Comparison of ENCODE assay signal across 8 cellular contexts in the genomic region with DNA sequence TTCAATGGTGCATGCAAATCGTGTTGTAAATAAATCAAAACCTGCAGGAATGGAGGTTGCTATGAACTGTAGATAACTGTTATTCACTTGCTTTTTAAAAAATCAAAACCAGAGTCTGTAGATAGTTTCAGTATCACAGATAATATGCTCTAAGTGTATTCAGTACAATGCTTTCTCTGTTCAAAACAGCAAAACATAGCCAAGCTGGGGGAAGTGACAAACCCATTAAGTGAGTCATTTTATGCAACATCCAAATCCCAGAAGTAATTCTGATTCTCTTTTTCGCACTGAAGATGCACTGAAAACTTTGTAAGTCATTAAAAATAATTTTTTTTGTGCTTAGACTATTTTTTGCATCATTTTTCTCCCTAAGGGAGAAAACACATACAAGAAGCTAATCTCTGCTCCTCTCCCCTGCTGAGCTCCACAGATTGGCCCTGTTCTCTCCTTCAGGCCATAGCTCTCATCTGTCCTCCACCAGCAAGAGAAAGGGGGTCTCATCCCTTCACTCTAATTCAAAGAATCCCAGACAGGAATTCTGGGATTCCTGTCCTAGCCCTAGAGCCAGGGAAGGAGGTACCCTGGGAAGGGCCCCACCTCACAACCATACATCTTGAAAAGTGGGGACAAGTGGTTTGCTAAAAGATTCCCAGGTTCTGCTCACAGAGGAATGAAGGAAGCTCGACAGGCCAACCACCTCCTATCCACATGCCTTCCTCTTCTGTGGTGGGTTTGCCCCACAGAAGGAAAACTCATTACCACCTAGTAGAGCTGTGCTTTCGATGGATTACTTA. TPM values are rescaled to one million over a fixed set of nuclear protein-coding genes. Genes with fewer than 3 reads are reported as not detected.
A peak's percentile ranks its signal among the peaks of the same experiment; 100 is the strongest.
DNase-seq lines count a peak whose midpoint lies in the region; ATAC-seq lines count a peak whose summit lies in the region.

No MANE protein-coding gene starts in this region.

- ATAC-seq in GM21367 (IDR thresholded peaks at IDR 0.05; ENCODE audit: unreplicated experiment) (peak; percentile 46), Right ventricle myocardium superior (ENCODE audit: poor library complexity) (peak; percentile 65)

- intact Hi-C loops in Right ventricle myocardium superior (cut with DNase I), result no loop called here

- DNase-seq in AG08395 (ENCODE audit: low spot score) (peak; percentile 52), M059J (ENCODE audit: low read depth) (peak; percentile 59), Right ventricle myocardium superior (no peak), NCI-H1092 treated with DMSO at 0.1 percent for 48 hours (lab: John Stamatoyannopoulos, UW) (no peak), GM19238 (ENCODE audit: insufficient read length, low spot score) (no peak), occipital lobe (lab: John Stamatoyannopoulos, UW) (no peak), amniotic stem cell (lab: John Stamatoyannopoulos, UW) (no peak)

RNA-seq across cellular contexts. Expression of a gene that starts 4.9 kb away (rescaled TPM):
- total RNA-seq in M059J (2014; rRNA removed; shearing (Covaris generic)), result 15.3 and 18.0 TPM in 2 replicates
- 6.5 TPM for total RNA-seq in Right ventricle myocardium superior
- 35.7 TPM for total RNA-seq in occipital lobe

Comparison
In these comparisons a context has a peak if more than half of its experiments do, and no peak if none do; other contexts are left out.
1. DNase-seq: peak in AG08395 (single experiment) and M059J (single experiment); none in Right ventricle myocardium superior (single experiment), NCI-H1092 treated with DMSO at 0.1 percent for 48 hours (single experiment), GM19238 (single experiment), occipital lobe (single experiment) and amniotic stem cell (single experiment).